Comparison of ENCODE assay signal across 1 cellular context in the genomic region with DNA sequence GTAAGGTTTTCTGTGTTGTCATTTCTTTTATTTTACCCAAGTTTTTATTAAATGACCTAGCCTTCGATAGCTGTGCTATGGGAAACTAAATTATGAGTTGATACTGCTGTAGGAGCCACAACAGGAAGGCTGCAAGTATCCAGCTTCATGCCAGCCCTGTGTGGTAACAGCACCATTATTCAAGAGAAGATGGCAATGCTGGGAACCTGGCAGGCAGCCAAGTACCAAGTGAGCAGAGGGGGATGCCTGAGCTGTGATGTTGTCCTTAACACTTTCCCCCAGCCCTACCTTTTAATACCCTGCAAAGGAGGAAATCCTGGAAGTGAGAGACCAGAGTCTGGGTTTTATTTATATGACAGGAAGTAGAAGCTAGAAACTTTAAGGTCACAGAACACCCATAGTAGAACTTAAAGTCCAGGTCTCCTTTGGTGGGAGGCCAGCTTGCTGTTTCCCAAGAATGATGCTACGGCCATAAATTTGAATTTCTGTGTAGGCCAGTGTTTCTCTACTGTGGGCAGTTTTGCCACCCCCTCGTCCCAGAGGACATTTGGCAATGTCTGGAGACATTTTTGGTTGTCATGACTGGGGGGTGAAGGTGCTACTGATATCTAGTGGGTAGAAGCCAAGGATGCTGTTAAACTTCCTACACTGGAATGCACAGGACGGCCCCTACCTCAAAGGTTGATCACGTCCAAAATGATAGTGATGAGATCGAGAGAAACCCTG.
TF ChIP-seq lines count a peak whose summit lies in the region.

No MANE protein-coding gene starts in this region.

TF ChIP-seq in endothelial cell of umbilical vein, 7 proteins besides CTCF, POLR2A, EP300 and RAD21:
- TF ChIP-seq FOS (IDR thresholded peaks at IDR 0.05; ENCODE audit: borderline replicate concordance, insufficient read depth, low read length): no peak
- no peak for TF ChIP-seq JUN (IDR thresholded peaks at IDR 0.05; ENCODE audit: borderline replicate concordance, insufficient read depth, insufficient read length, low read depth)
- no peak for TF ChIP-seq GATA2 (IDR thresholded peaks at IDR 0.05; ENCODE audit: insufficient read depth, insufficient read length, low read depth, low read length)
- TF ChIP-seq, protein P1, sequence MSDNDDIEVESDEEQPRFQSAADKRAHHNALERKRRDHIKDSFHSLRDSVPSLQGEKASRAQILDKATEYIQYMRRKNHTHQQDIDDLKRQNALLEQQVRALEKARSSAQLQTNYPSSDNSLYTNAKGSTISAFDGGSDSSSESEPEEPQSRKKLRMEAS (IDR thresholded peaks at IDR 0.05; ENCODE audit: insufficient read depth, insufficient read length): no peak
- TF ChIP-seq POLR2AphosphoS5 (IDR thresholded peaks at IDR 0.05; ENCODE audit: insufficient read depth, low read depth, low read length): no peak
- no peak for TF ChIP-seq MYC (IDR thresholded peaks at IDR 0.05; ENCODE audit: low read depth, low read length)
- TF ChIP-seq EZH2 (IDR thresholded peaks at IDR 0.05; ENCODE audit: borderline replicate concordance, low read depth, low read length, severe bottlenecking): no peak
